Comparison of ENCODE assay signal across 10 cellular contexts in the genomic region with DNA sequence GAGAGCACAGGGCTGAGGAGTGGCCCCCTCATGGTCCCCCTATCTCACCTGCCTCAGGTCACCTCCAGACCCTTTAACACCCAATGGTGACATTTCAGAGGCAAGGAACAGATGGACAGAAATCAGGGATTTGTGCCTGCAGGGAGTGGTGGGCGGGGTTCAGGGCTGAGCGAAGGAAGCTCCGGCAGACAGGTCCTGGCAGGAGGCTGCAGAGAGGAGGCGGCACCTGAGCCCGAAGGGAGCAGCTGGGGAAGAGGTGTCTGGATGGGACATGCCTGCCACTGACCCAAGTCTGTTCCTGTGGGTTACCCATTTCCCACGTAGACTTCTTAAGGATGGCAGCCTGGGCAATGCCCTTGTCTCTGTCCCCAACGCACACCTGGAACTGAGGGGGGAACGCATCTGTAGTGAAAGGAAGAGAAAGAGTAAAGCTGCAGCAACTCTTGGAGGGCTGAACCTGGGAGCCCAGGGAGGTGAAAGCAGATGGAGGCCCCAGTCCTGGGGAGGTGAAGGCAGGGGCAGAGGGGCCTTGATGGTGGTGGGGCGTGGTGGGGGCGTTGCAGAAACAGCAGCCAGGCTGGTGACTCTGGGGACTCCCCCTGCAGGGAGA.
DNase-seq lines count a peak whose midpoint lies in the region; ATAC-seq, FAIRE-seq and TF ChIP-seq lines count a peak whose summit lies in the region.
"Had no signal": no experiment of that assay in that cellular context is flagged by ENCODE, and none has a peak within 500 bp of the region (broad histone marks: within the 10 kb centered on the region; RNA-seq: fewer than 3 reads in every experiment).

No MANE protein-coding gene starts in this region.

- H3K9me3 ChIP-seq in WERI-Rb-1 (ENCODE audit: severe bottlenecking) (peaks cover 5% of the 10 kb centered on the region), right cardiac atrium (ENCODE audit: control insufficient read depth, low read length) (no peaks in the 10 kb centered on the region), skeletal muscle satellite cell (replicated peaks; ENCODE audit: low read length) (peaks cover 2% of the 10 kb centered on the region)
- H3K9me3 ChIP-seq: pancreas had no signal

- H3K36me3 Mint-ChIP-seq in activated naive CD4-positive, alpha-beta T cell treated with anti-CD3 and anti-CD28 coated beads, Interleukin-2, amount 10 ng/mL, durations not matched to agents 7 days and 5 days, result no peaks in the 10 kb centered on the region

- DNase-seq in HTR-8/SVneo (ENCODE audit: insufficient read length, low spot score) (peak; percentile 75), WERI-Rb-1 (peak; percentile 99), right cardiac atrium (peak in 2 of 3 donors; percentile 14 to 49), SHP77 (lab: John Stamatoyannopoulos, UW) (no peak), NCI-H446 treated with DMSO at 0.1 percent for 48 hours (lab: John Stamatoyannopoulos, UW) (no peak), A172 (ENCODE audit: low spot score) (no peak)
- DNase-seq in activated naive CD4-positive, alpha-beta T cell treated with anti-CD3 and anti-CD28 coated beads, Interleukin-2, amount 10 ng/mL, durations not matched to agents 7 days and 5 days, result no peak

- intact Hi-C loops in right cardiac atrium (cut with DNase I), result loop anchor here in 2 of 4 donors (10.0 kb wide), 2 partner anchors 48 to 58 kb away; no protein-coding TSS in a partner anchor

- no peak overlapping the region for H3K27ac Mint-ChIP-seq in activated naive CD4-positive, alpha-beta T cell treated with anti-CD3 and anti-CD28 coated beads, Interleukin-2, amount 10 ng/mL, durations not matched to agents 7 days and 5 days

- 82% methylated on average over 10 of the region's 10 CpGs for WGBS in right cardiac atrium

- H3K27me3 ChIP-seq in WERI-Rb-1 (ENCODE audit: insufficient read depth, low read depth, severe bottlenecking) (no peaks in the 10 kb centered on the region), right cardiac atrium (ENCODE audit: control insufficient read depth, insufficient read depth) (no peaks in the 10 kb centered on the region), skeletal muscle satellite cell (ENCODE audit: control insufficient read depth, insufficient read depth, low read length) (no peaks in the 10 kb centered on the region)
- H3K27me3 ChIP-seq: pancreas had no signal

- peak overlapping the region; percentile 70 for H3K4me2 ChIP-seq in skeletal muscle satellite cell (ENCODE audit: low read length)

- H3K9me3 Mint-ChIP-seq in activated naive CD4-positive, alpha-beta T cell treated with anti-CD3 and anti-CD28 coated beads, Interleukin-2, amount 10 ng/mL, durations not matched to agents 7 days and 5 days, result no peaks in the 10 kb centered on the region

- no peak overlapping the region for H3K4me3 Mint-ChIP-seq in activated naive CD4-positive, alpha-beta T cell treated with anti-CD3 and anti-CD28 coated beads, Interleukin-2, amount 10 ng/mL, durations not matched to agents 7 days and 5 days

- H3K4me3 ChIP-seq in WERI-Rb-1 (ENCODE audit: low read depth, low read length) (peak overlapping the region; percentile 26), right cardiac atrium (ENCODE audit: low read length) (no peak overlapping the region), skeletal muscle satellite cell (ENCODE audit: low read length) (no peak overlapping the region)
- H3K4me3 ChIP-seq: pancreas had no signal

- peaks cover 5% of the 10 kb centered on the region for H3K4me1 Mint-ChIP-seq in activated naive CD4-positive, alpha-beta T cell treated with anti-CD3 and anti-CD28 coated beads, Interleukin-2, amount 10 ng/mL, durations not matched to agents 7 days and 5 days

- ATAC-seq in right cardiac atrium, result peak in 1 of 2 donors; percentile 3

- CTCF ChIA-PET in activated naive CD4-positive, alpha-beta T cell treated with anti-CD3 and anti-CD28 coated beads, Interleukin-2, amount 10 ng/mL, durations not matched to agents 7 days and 5 days (lab: Charles Lee), result interaction anchor here (1.8 kb wide), 1 partner anchor 125 kb away, joined by 5 read pairs; no protein-coding TSS in a partner anchor

- no peaks in the 10 kb centered on the region; the same call in 1 of the 2 replicates for H3K36me3 ChIP-seq in WERI-Rb-1
- no peaks in the 10 kb centered on the region for H3K36me3 ChIP-seq in skeletal muscle satellite cell (ENCODE audit: insufficient read depth, low read length)
- H3K36me3 ChIP-seq: pancreas had no signal

- no peak for TF ChIP-seq CTCF in WERI-Rb-1 (IDR thresholded peaks at IDR 0.05; ENCODE audit: low read depth, low read length)

- no peak for FAIRE-seq in HTR-8/SVneo (lab: Jason Lieb, UNC)
- FAIRE-seq: pancreas had no signal

- H3K27ac ChIP-seq in WERI-Rb-1 (peak overlapping the region; percentile 91), right cardiac atrium (ENCODE audit: low read length) (no peak overlapping the region)
- H3K27ac ChIP-seq: HL-60, pancreas had no signal

- H3K27me3 Mint-ChIP-seq in activated naive CD4-positive, alpha-beta T cell treated with anti-CD3 and anti-CD28 coated beads, Interleukin-2, amount 10 ng/mL, durations not matched to agents 7 days and 5 days, result peaks cover 86% of the 10 kb centered on the region

- peak overlapping the region; percentile 75 for H3K9ac ChIP-seq in skeletal muscle satellite cell (ENCODE audit: low read depth, low read length)

- peaks cover 3% of the 10 kb centered on the region for H3K4me1 ChIP-seq in right cardiac atrium (ENCODE audit: control insufficient read depth, insufficient read depth, low read length)
- peaks cover 43% of the 10 kb centered on the region for H3K4me1 ChIP-seq in skeletal muscle satellite cell (ENCODE audit: control insufficient read depth, insufficient read depth, low read length)
- H3K4me1 ChIP-seq: pancreas had no signal

Comparison
In these comparisons a context has a peak if more than half of its experiments do, and no peak if none do; other contexts are left out.
1. DNase-seq: peak in HTR-8/SVneo (single experiment), WERI-Rb-1 (single experiment) and right cardiac atrium (2 of 3); none in SHP77 (0 of 2), NCI-H446 treated with DMSO at 0.1 percent for 48 hours (single experiment), A172 (single experiment) and activated naive CD4-positive, alpha-beta T cell treated with anti-CD3 and anti-CD28 coated beads, Interleukin-2, amount 10 ng/mL, durations not matched to agents 7 days and 5 days (single experiment).